ENCODE assay signal across 14 cellular contexts in the genomic region with DNA sequence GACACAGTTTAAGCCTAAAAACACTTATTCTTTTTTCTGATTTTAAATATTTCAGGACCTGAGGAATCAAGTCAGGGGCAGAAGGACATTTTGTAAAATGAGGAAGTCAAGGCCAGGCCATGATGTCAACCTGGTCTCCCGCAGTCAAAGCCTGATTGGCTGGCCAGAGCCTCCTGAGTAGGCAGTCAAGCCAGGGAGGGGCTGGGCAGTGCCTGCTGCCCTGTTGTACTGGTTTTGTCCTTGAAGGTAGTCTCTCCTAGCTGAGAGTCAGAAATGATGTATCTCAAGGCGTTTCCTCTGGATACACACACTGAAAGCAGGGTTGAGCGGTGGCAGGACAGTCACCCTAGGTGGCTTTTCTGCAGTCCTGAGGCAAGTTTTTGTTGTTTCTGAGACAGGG. TPM values are rescaled to one million over a fixed set of nuclear protein-coding genes. Genes with fewer than 3 reads are reported as not detected.
DNase-seq lines count a peak whose midpoint lies in the region; FAIRE-seq and TF ChIP-seq lines count a peak whose summit lies in the region.
"Had no signal": no experiment of that assay in that cellular context is flagged by ENCODE, and none has a peak within 500 bp of the region (broad histone marks: within the 10 kb centered on the region; RNA-seq: fewer than 3 reads in every experiment).

No MANE protein-coding gene starts in this region.

- no peak overlapping the region for H3K4me3 Mint-ChIP-seq in chondrocyte (ENCODE audit: unreplicated experiment)
- H3K4me3 Mint-ChIP-seq: H9; naive thymus-derived CD8-positive, alpha-beta T cell had no signal

- FAIRE-seq in HTR-8/SVneo (lab: Jason Lieb, UNC) = peak; percentile 59
- FAIRE-seq: frontal cortex, kidney had no signal

- H3K27ac ChIP-seq in epithelial cell of prostate = peak overlapping the region; percentile 60
- H3K27ac ChIP-seq: coronary artery had no signal

- no peaks in the 10 kb centered on the region for H3K27me3 Mint-ChIP-seq in chondrocyte (ENCODE audit: low read depth)
- H3K27me3 Mint-ChIP-seq: naive thymus-derived CD8-positive, alpha-beta T cell had no signal

- H3K36me3 Mint-ChIP-seq in chondrocyte (ENCODE audit: low read depth) = peaks cover 27% of the 10 kb centered on the region

- TF ChIP-seq CTCF in GM13977 (IDR thresholded peaks at IDR 0.05; ENCODE audit: extremely low read depth, insufficient read depth, missing control alignments) = no peak
- TF ChIP-seq CTCF in chondrocyte (IDR thresholded peaks at IDR 0.05) = no peak

- no peaks in the 10 kb centered on the region for H3K4me1 Mint-ChIP-seq in chondrocyte (ENCODE audit: low read depth)

- in situ Hi-C loops in GM13977 (cut with MboI; ENCODE audit: low pct_unique_long_range_greater_than_20kb, low sequenced_read_pairs, unreplicated experiment) = no loop called here

- DNase-seq in HTR-8/SVneo (ENCODE audit: insufficient read length, low spot score) (no peak), RPMI8226 (peak; percentile 23), epithelial cell of prostate (ENCODE audit: low read depth, low spot score) (no peak), GM13977 (ENCODE audit: low spot score) (no peak), NCI-H2029 treated with DMSO at 0.1 percent for 48 hours (lab: John Stamatoyannopoulos, UW) (no peak), chondrocyte (ENCODE audit: low spot score) (no peak)
- DNase-seq: activated CD4-positive, alpha-beta T cell treated with anti-CD3 and anti-CD28 coated beads for 48 hours; activated naive CD4-positive, alpha-beta T cell treated with anti-CD3 and anti-CD28 coated beads, Interleukin-2, amount 50 U/mL, for 16 hours; H9; kidney; naive thymus-derived CD8-positive, alpha-beta T cell; Right ventricle myocardium superior had no signal

- no peaks in the 10 kb centered on the region for H3K9me3 Mint-ChIP-seq in chondrocyte (ENCODE audit: low read depth)
- H3K9me3 Mint-ChIP-seq: H9; naive thymus-derived CD8-positive, alpha-beta T cell had no signal

- no peak overlapping the region for H3K27ac Mint-ChIP-seq in chondrocyte (ENCODE audit: unreplicated experiment)

RNA-seq across cellular contexts. Expression of a gene that starts 19.8 kb away (rescaled TPM):
- 182 to 214 TPM (median 192 TPM) in 3 replicates for total RNA-seq in chondrocyte

RNA-seq across cellular contexts. Expression of a gene that starts 20.9 kb away (rescaled TPM):
- total RNA-seq in chondrocyte = 21.7 to 32.4 TPM (median 23.0 TPM) in 3 replicates

RNA-seq across cellular contexts. Expression of a gene that starts 30.4 kb away (rescaled TPM):
- 1.6 to 4.0 TPM (median 3.6 TPM) in 3 replicates for total RNA-seq in chondrocyte

RNA-seq across cellular contexts. Expression of a gene that starts 39.4 kb away (rescaled TPM):
- total RNA-seq in chondrocyte = not detected in 3 replicates
- total RNA-seq: frontal cortex; kidney; naive thymus-derived CD8-positive, alpha-beta T cell; Right ventricle myocardium superior had no signal

RNA-seq across cellular contexts. Expression of a gene that starts 39.9 kb away (rescaled TPM):
- total RNA-seq in chondrocyte = 10.0 to 12.6 TPM (median 11.7 TPM) in 3 replicates
